ENCODE assay signal across 8 cellular contexts in the genomic region with DNA sequence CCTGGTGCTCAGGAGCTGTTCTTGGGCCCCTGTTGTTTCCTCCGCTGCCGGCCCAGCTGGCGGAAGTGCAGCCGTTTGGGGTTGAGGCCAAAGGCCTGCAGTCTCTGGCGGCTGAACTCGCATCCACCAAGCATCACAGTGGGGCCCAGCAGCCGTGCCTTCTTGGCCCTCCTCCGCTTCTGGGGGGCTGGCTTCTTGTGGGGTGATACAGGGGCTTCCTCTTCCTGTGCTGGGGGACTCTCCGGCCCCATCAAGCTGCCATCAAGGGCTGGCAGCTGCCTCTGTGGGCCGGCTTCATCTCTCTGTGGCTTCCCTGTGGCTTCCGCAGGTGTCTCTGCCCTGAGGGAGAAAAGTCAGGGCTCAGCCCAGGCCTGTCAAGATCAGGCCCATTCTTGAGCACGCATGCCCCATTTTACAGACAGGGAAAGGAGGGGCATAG. TPM values are rescaled to one million over a fixed set of nuclear protein-coding genes. Genes with fewer than 3 reads are reported as not detected.
DNase-seq lines count a peak whose midpoint lies in the region; ATAC-seq and TF ChIP-seq lines count a peak whose summit lies in the region.

No MANE protein-coding gene starts in this region.

- 2% methylated on average over 12 of the region's 12 CpGs for WGBS in thymus

- H3K9me3 ChIP-seq in SU-DHL-6 (ENCODE audit: insufficient read depth, low read length) (no peaks in the 10 kb centered on the region), thymus (ENCODE audit: control insufficient read depth) (no peaks in the 10 kb centered on the region)

- peak overlapping the region; percentile 47 for H3K4me2 ChIP-seq in SU-DHL-6 (ENCODE audit: low read depth, low read length, poor library complexity, severe bottlenecking)

- no peaks in the 10 kb centered on the region; the same call in 1 of the 2 replicates for H4K20me1 ChIP-seq in SU-DHL-6 (ENCODE audit: low read depth, low read length)

- intact Hi-C loops in Right ventricle myocardium superior (cut with DNase I) (no loop called here), Right ventricle myocardium inferior (cut with DNase I) (no loop called here)

- peak overlapping the region; percentile 93 for H3K27ac ChIP-seq in SU-DHL-6 (ENCODE audit: low read depth, low read length)
- peak overlapping the region; percentile 81 for H3K27ac ChIP-seq in thymus (ENCODE audit: low read depth)

- ATAC-seq in Right ventricle myocardium superior (ENCODE audit: poor library complexity): peak; percentile 6
- no peak for ATAC-seq in Right ventricle myocardium inferior

- H3K36me3 ChIP-seq in SU-DHL-6 (ENCODE audit: low read length) (peaks cover 3% of the 10 kb centered on the region; the same call in 1 of the 2 replicates), thymus (ENCODE audit: control insufficient read depth, insufficient read depth) (peaks cover 84% of the 10 kb centered on the region)

- no peak for TF ChIP-seq CTCF in SU-DHL-6 (IDR thresholded peaks at IDR 0.05; ENCODE audit: insufficient read depth, low read length, poor library complexity, severe bottlenecking)

- no peaks in the 10 kb centered on the region for H3K9me2 ChIP-seq in SU-DHL-6 (replicated peaks; ENCODE audit: insufficient read depth, low read length)

- H3K79me2 ChIP-seq in SU-DHL-6 (ENCODE audit: insufficient read depth, low read length): no peaks in the 10 kb centered on the region

- H3K27me3 ChIP-seq in SU-DHL-6 (ENCODE audit: low read length) (no peaks in the 10 kb centered on the region), thymus (ENCODE audit: control insufficient read depth, insufficient read depth) (no peaks in the 10 kb centered on the region)

- H3F3A ChIP-seq in SU-DHL-6 (ENCODE audit: insufficient read depth): peaks cover 36% of the 10 kb centered on the region

- no peak overlapping the region for H3K4me3 ChIP-seq in SU-DHL-6 (ENCODE audit: insufficient read depth, low read length, poor library complexity, severe bottlenecking)
- H3K4me3 ChIP-seq in thymus (ENCODE audit: low read length): peak overlapping the region; percentile 20

- peak overlapping the region; percentile 42 for H3K9ac ChIP-seq in SU-DHL-6 (ENCODE audit: low read length)

- no peak overlapping the region for H2AFZ ChIP-seq in SU-DHL-6 (ENCODE audit: low read depth, low read length, severe bottlenecking)

- DNase-seq in Right ventricle myocardium superior (no peak), Right ventricle myocardium inferior (ENCODE audit: missing footprints) (no peak), NCI-H1092 (lab: John Stamatoyannopoulos, UW) (no peak), NCI-H2029 (lab: John Stamatoyannopoulos, UW) (no peak), NCI-H446 (lab: John Stamatoyannopoulos, UW) (no peak)
- peak; percentile 35 for DNase-seq in effector CD4-positive, alpha-beta T cell

- H3K4me1 ChIP-seq in thymus (ENCODE audit: control insufficient read depth, insufficient read depth, low read length): peaks cover 43% of the 10 kb centered on the region

RNA-seq across cellular contexts. Expression of a gene that starts 10.3 kb away (rescaled TPM):
- 46.4 TPM for total RNA-seq in Right ventricle myocardium superior
- total RNA-seq in Right ventricle myocardium inferior: 47.6 TPM
- 54.0 TPM for polyA plus RNA-seq in thymus

RNA-seq across cellular contexts. Expression of a gene that starts 11.8 kb away (rescaled TPM):
- total RNA-seq in Right ventricle myocardium superior (10.4 TPM), Right ventricle myocardium inferior (10.8 TPM)
- polyA plus RNA-seq in thymus: 77.5 TPM

RNA-seq across cellular contexts. Expression of a gene that starts 14.8 kb away (rescaled TPM):
- total RNA-seq in Right ventricle myocardium superior (6.9 TPM), Right ventricle myocardium inferior (9.9 TPM)
- 42.3 TPM for polyA plus RNA-seq in thymus

RNA-seq across cellular contexts. Expression of a gene that starts 33.1 kb away (rescaled TPM):
- total RNA-seq in Right ventricle myocardium superior (not detected), Right ventricle myocardium inferior (not detected)
- polyA plus RNA-seq in thymus: 20.7 TPM

RNA-seq across cellular contexts. Expression of a gene that starts 36.7 kb away (rescaled TPM):
- total RNA-seq in Right ventricle myocardium superior (0.13 TPM), Right ventricle myocardium inferior (0.27 TPM)
- 4.2 TPM for polyA plus RNA-seq in thymus
